8 cellular contexts compared by ENCODE assay signal in the genomic region with DNA sequence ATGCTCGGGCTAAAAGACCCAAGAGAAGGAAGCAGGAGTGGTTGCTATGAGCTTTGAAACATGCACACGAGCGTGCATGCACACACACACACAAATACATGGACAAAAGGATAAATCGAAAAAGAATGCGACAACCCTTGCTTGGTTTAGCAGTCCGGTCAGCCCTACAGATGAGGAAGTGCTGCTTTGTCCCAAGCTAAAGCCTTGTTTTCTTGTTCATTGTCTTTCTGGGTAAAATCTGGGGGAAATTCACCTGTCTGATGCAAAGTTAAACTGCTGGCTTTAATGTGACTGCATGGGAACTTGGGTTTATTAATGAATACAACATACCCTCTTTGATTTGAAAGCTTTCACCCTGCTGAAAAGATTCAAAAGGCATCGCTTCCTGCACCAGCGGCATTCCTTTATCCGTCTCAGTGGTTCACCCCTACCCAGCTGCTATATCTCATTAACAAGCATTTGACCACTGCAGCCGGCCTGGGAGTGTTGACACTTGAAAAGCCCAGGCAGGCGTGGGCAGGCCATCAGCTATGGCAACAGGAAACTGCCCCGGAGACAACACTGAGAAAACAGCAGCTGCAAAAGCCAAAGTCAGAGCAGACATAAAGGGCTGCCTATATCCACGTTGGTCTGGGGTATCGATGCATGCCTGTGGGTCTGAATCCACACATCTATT.
DNase-seq lines count a peak whose midpoint lies in the region; ATAC-seq and TF ChIP-seq lines count a peak whose summit lies in the region.

No MANE protein-coding gene starts in this region.

- no peak overlapping the region for H3K27ac ChIP-seq in HEK293 (ENCODE audit: extremely low read depth, low read depth, low read length)
- peak overlapping the region; percentile 43 for H3K27ac ChIP-seq in trophoblast cell (ENCODE audit: low read depth, low read length)

- TF ChIP-seq CTCF in HEK293 (tag by site-specific recombination; IDR thresholded peaks at IDR 0.05): no peak

- H2AFZ ChIP-seq in trophoblast cell (ENCODE audit: insufficient read depth, low read length, poor library complexity): no peak overlapping the region

- H3K79me1 ChIP-seq in trophoblast cell (ENCODE audit: low read length): peaks cover 4% of the 10 kb centered on the region

- H3K4me2 ChIP-seq in trophoblast cell (ENCODE audit: low read length): peak overlapping the region; percentile 33

- H3K4ac ChIP-seq in trophoblast cell (ENCODE audit: low read depth, low read length): no peak overlapping the region

- no peaks in the 10 kb centered on the region for H3K9me3 ChIP-seq in HEK293 (ENCODE audit: control insufficient read depth, insufficient read depth, low read depth, low read length)
- H3K9me3 ChIP-seq in trophoblast cell (ENCODE audit: insufficient read depth, low read depth, low read length): no peaks in the 10 kb centered on the region

- no peak overlapping the region for H3K14ac ChIP-seq in trophoblast cell (ENCODE audit: low read length)

- H2BK12ac ChIP-seq in trophoblast cell (ENCODE audit: low read length): no peak overlapping the region

- no peak overlapping the region for H3K4me3 ChIP-seq in HEK293 (ENCODE audit: low read depth, low read length)
- H3K4me3 ChIP-seq in trophoblast cell (ENCODE audit: low read depth, low read length): no peak overlapping the region

- no peak overlapping the region for H4K8ac ChIP-seq in trophoblast cell (ENCODE audit: low read depth, low read length)

- H3K27me3 Mint-ChIP-seq in activated T-helper 1 cell treated with anti-CD3 and anti-CD28 coated beads, Interleukin-12 subunit alpha, Interleukin-12 subunit beta, Interleukin-2, Interleukin-4 antibody, amounts not matched to agents 30 ng/mL and 10 ng/mL and 1 ng/mL, durations not matched to agents 14 hours and 24 hours and 36 hours (ENCODE audit: insufficient read depth): no peaks in the 10 kb centered on the region

- no peaks in the 10 kb centered on the region for H3K36me3 Mint-ChIP-seq in activated T-helper 1 cell treated with anti-CD3 and anti-CD28 coated beads, Interleukin-12 subunit alpha, Interleukin-12 subunit beta, Interleukin-2, Interleukin-4 antibody, amounts not matched to agents 30 ng/mL and 10 ng/mL and 1 ng/mL, durations not matched to agents 14 hours and 24 hours and 36 hours (ENCODE audit: low read depth)

- H3K9me3 Mint-ChIP-seq in activated T-helper 1 cell treated with anti-CD3 and anti-CD28 coated beads, Interleukin-12 subunit alpha, Interleukin-12 subunit beta, Interleukin-2, Interleukin-4 antibody, amounts not matched to agents 30 ng/mL and 10 ng/mL and 1 ng/mL, durations not matched to agents 14 hours and 24 hours and 36 hours: no peaks in the 10 kb centered on the region

- no peak overlapping the region for H3K4me3 Mint-ChIP-seq in activated T-helper 1 cell treated with anti-CD3 and anti-CD28 coated beads, Interleukin-12 subunit alpha, Interleukin-12 subunit beta, Interleukin-2, Interleukin-4 antibody, amounts not matched to agents 30 ng/mL and 10 ng/mL and 1 ng/mL, durations not matched to agents 14 hours and 24 hours and 36 hours

- H3K4me1 Mint-ChIP-seq in activated T-helper 1 cell treated with anti-CD3 and anti-CD28 coated beads, Interleukin-12 subunit alpha, Interleukin-12 subunit beta, Interleukin-2, Interleukin-4 antibody, amounts not matched to agents 30 ng/mL and 10 ng/mL and 1 ng/mL, durations not matched to agents 14 hours and 24 hours and 36 hours (ENCODE audit: low read depth): no peaks in the 10 kb centered on the region

- H3K27me3 ChIP-seq in trophoblast cell (ENCODE audit: insufficient read depth, low read length): no peaks in the 10 kb centered on the region

- peak overlapping the region; percentile 19 for H4K91ac ChIP-seq in trophoblast cell (ENCODE audit: low read depth, low read length)

- DNase-seq in SHP77 (lab: John Stamatoyannopoulos, UW): peak; percentile 92 to 95
- DNase-seq in Right ventricle myocardium inferior (ENCODE audit: missing footprints): peak; percentile 82
- DNase-seq in trophoblast cell: no peak
- DNase-seq in activated T-helper 1 cell treated with anti-CD3 and anti-CD28 coated beads, Interleukin-12 subunit alpha, Interleukin-12 subunit beta, Interleukin-2, Interleukin-4 antibody, amounts not matched to agents 30 ng/mL and 10 ng/mL and 1 ng/mL, durations not matched to agents 14 hours and 24 hours and 36 hours (ENCODE audit: low spot score): no peak
- no peak for DNase-seq in mesenteric fat pad (ENCODE audit: low spot score)

- no peak overlapping the region for H3K9ac ChIP-seq in trophoblast cell (ENCODE audit: low read length)

- no CpG with 5 or more reads among the region's 14 CpGs for WGBS in trophoblast cell (ENCODE audit: extremely low coverage, insufficient coverage, insufficient read length)

- H3K18ac ChIP-seq in trophoblast cell (ENCODE audit: low read length): no peak overlapping the region

- no peak overlapping the region for H2AK5ac ChIP-seq in trophoblast cell (ENCODE audit: low read length)

- no peak overlapping the region for H3K23ac ChIP-seq in trophoblast cell (ENCODE audit: low read length)

- no peak overlapping the region for H2BK5ac ChIP-seq in trophoblast cell (ENCODE audit: low read depth, low read length, poor library complexity)

- intact Hi-C loops in Right ventricle myocardium inferior (cut with DNase I): loop anchor here (2.0 to 10.0 kb wide), 3 partner anchors 105 to 352 kb away; no protein-coding TSS in a partner anchor
- intact Hi-C loops in activated T-helper 1 cell treated with anti-CD3 and anti-CD28 coated beads, Interleukin-12 subunit alpha, Interleukin-12 subunit beta, Interleukin-2, Interleukin-4 antibody, amounts not matched to agents 30 ng/mL and 10 ng/mL and 1 ng/mL, durations not matched to agents 14 hours and 24 hours and 36 hours (cut with micrococcal nuclease): no loop called here

- H3K4me1 ChIP-seq in HEK293 (ENCODE audit: control insufficient read depth, insufficient read depth, low read length): no peaks in the 10 kb centered on the region
- peaks cover 2 to 3% of the 10 kb centered on the region in 2 experiments for H3K4me1 ChIP-seq in trophoblast cell (ENCODE audit: control insufficient read depth in 1 of 2, insufficient read depth in 2 of 2, low read length in 2 of 2)

- H4K12ac ChIP-seq in trophoblast cell (ENCODE audit: low read depth, low read length): no peak overlapping the region

- no peaks in the 10 kb centered on the region for H3K36me3 ChIP-seq in HEK293 (ENCODE audit: control insufficient read depth in 2 of 2, insufficient read depth in 1 of 2, low read length in 2 of 2)
- no peaks in the 10 kb centered on the region for H3K36me3 ChIP-seq in trophoblast cell (ENCODE audit: control insufficient read depth in 1 of 2, insufficient read depth in 2 of 2, low read length in 2 of 2)

- CTCF ChIA-PET in HEK293 (lab: Yijun Ruan, JAX): interaction anchor here (0.7 to 1.5 kb wide), 2 partner anchors 12 to 16 kb away, joined by 3 to 7 read pairs; no protein-coding TSS in a partner anchor

- ATAC-seq in Right ventricle myocardium inferior (peak; percentile 95), GM18870 (IDR thresholded peaks at IDR 0.05; ENCODE audit: unreplicated experiment) (no peak), HG03095 (IDR thresholded peaks at IDR 0.05; ENCODE audit: unreplicated experiment) (no peak)

- no peaks in the 10 kb centered on the region for H3K79me2 ChIP-seq in trophoblast cell (ENCODE audit: control insufficient read depth, insufficient read depth, low read length, poor library complexity)

- H2BK120ac ChIP-seq in trophoblast cell (ENCODE audit: insufficient read depth, low read length, poor library complexity): no peak overlapping the region

- H3K27ac Mint-ChIP-seq in activated T-helper 1 cell treated with anti-CD3 and anti-CD28 coated beads, Interleukin-12 subunit alpha, Interleukin-12 subunit beta, Interleukin-2, Interleukin-4 antibody, amounts not matched to agents 30 ng/mL and 10 ng/mL and 1 ng/mL, durations not matched to agents 14 hours and 24 hours and 36 hours: no peak overlapping the region

- POLR2A ChIA-PET in HEK293 (lab: Yijun Ruan, JAX): no interaction called here

TF ChIP-seq in HEK293, 187 proteins besides CTCF, POLR2A, EP300 and RAD21:
- TF ChIP-seq ZNF561 (tag by site-specific recombination; IDR thresholded peaks at IDR 0.05; ENCODE audit: borderline replicate concordance) (no peak), ZNF132 (tag by site-specific recombination; IDR thresholded peaks at IDR 0.05; ENCODE audit: borderline replicate concordance) (no peak), TRIM28 (IDR thresholded peaks at IDR 0.05; ENCODE audit: borderline replicate concordance, low read length) (peak; percentile 91), ZNF324 (tag by site-specific recombination; IDR thresholded peaks at IDR 0.05) (no peak), ZEB2 (tag by site-specific recombination; IDR thresholded peaks at IDR 0.05) (no peak), ZNF600 (tag by site-specific recombination; IDR thresholded peaks at IDR 0.05) (no peak)
- TF ChIP-seq, protein P1, sequence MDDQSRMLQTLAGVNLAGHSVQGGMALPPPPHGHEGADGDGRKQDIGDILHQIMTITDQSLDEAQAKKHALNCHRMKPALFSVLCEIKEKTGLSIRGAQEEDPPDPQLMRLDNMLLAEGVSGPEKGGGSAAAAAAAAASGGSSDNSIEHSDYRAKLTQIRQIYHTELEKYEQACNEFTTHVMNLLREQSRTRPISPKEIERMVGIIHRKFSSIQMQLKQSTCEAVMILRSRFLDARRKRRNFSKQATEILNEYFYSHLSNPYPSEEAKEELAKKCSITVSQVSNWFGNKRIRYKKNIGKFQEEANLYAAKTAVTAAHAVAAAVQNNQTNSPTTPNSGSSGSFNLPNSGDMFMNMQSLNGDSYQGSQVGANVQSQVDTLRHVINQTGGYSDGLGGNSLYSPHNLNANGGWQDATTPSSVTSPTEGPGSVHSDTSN (CRISPR knock-in tag; IDR thresholded peaks at IDR 0.05): no peak
TF ChIP-seq in HEK293: peak in this region for 1.

Comparison
In these comparisons a context has a peak if more than half of its experiments do, and no peak if none do; other contexts are left out.
1. DNase-seq: peak in SHP77 (2 of 2) and Right ventricle myocardium inferior (single experiment); none in trophoblast cell (0 of 2), activated T-helper 1 cell treated with anti-CD3 and anti-CD28 coated beads, Interleukin-12 subunit alpha, Interleukin-12 subunit beta, Interleukin-2, Interleukin-4 antibody, amounts not matched to agents 30 ng/mL and 10 ng/mL and 1 ng/mL, durations not matched to agents 14 hours and 24 hours and 36 hours (single experiment) and mesenteric fat pad (single experiment).